ENCODE assay signal across 10 cellular contexts in genomic region chr2:198004921-198005829, GRCh38.
DNase-seq lines count a peak whose midpoint lies in the region; ATAC-seq and TF ChIP-seq lines count a peak whose summit lies in the region.
"Had no signal": no experiment of that assay in that cellular context is flagged by ENCODE, and none has a peak within 500 bp of the region (broad histone marks: within the 10 kb centered on the region; RNA-seq: fewer than 3 reads in every experiment).

No MANE protein-coding gene starts in this region.

- H3K4me1 ChIP-seq in thoracic aorta (ENCODE audit: control insufficient read depth in 1 of 2, low read depth in 2 of 2) (peaks cover 7 to 40% of the 10 kb centered on the region in 2 donors), mesendoderm (ENCODE audit: control insufficient read depth, low read depth, low read length) (no peaks in the 10 kb centered on the region)

- H3K4me3 ChIP-seq in thoracic aorta, result peak overlapping the region; percentile 40
- H3K4me3 ChIP-seq in mesendoderm (ENCODE audit: low read length), result no peak overlapping the region
- H3K4me3 ChIP-seq: hepatocyte had no signal

- peaks cover 3% of the 10 kb centered on the region for H3K9me3 ChIP-seq in thoracic aorta

- no peak overlapping the region for H3K9ac ChIP-seq in mesendoderm (ENCODE audit: low read length)

- H3K79me1 ChIP-seq in mesendoderm (ENCODE audit: low read length), result no peaks in the 10 kb centered on the region

- WGBS in mesendoderm (ENCODE audit: extremely low coverage, insufficient coverage, low lambda C conversion rate), result no CpG with 5 or more reads among the region's 12 CpGs

- no peaks in the 10 kb centered on the region for H3K27me3 ChIP-seq in thoracic aorta (replicated peaks; ENCODE audit: insufficient read depth)
- H3K27me3 ChIP-seq in mesendoderm (ENCODE audit: insufficient read depth, low read length, poor library complexity), result no peaks in the 10 kb centered on the region
- H3K27me3 ChIP-seq: hepatocyte had no signal

- H2BK120ac ChIP-seq in mesendoderm (ENCODE audit: low read depth, low read length), result no peak overlapping the region

- H3K18ac ChIP-seq in mesendoderm (ENCODE audit: low read length), result no peak overlapping the region

- H4K5ac ChIP-seq in mesendoderm (ENCODE audit: low read length), result no peak overlapping the region

- no peak overlapping the region for H3K4me2 ChIP-seq in mesendoderm (ENCODE audit: low read length)
- H3K4me2 ChIP-seq: hepatocyte had no signal

- DNase-seq in activated naive CD4-positive, alpha-beta T cell treated with Interleukin-2 at 50 U/mL for 16 hours, result peak; percentile 40
- no peak for DNase-seq in activated naive CD4-positive, alpha-beta T cell (lab: John Stamatoyannopoulos, UW)
- DNase-seq in activated T-helper 9 cell treated with anti-CD3 and anti-CD28 coated beads, Interleukin-2, amount 50 U/mL, for 16 hours (ENCODE audit: low read depth), result peak; percentile 4
- DNase-seq in thoracic aorta (ENCODE audit: low spot score), result no peak
- DNase-seq in NCI-H82 treated with DMSO at 0.1 percent for 48 hours (lab: John Stamatoyannopoulos, UW; ENCODE audit: unreplicated experiment), result no peak
- DNase-seq in NCI-H2029 (lab: John Stamatoyannopoulos, UW), result no peak
- no peak for DNase-seq in mesendoderm
- DNase-seq: IMR-90 had no signal

- H2BK15ac ChIP-seq in mesendoderm (replicated peaks; ENCODE audit: low read depth), result no peak overlapping the region

- TF ChIP-seq CTCF in thoracic aorta (IDR thresholded peaks at IDR 0.05), result no peak

- no peak overlapping the region for H4K8ac ChIP-seq in mesendoderm (ENCODE audit: low read depth, low read length)

- H2AK5ac ChIP-seq in mesendoderm (ENCODE audit: low read length), result no peak overlapping the region

- H3K4ac ChIP-seq in mesendoderm (ENCODE audit: low read depth, low read length), result no peak overlapping the region

- no peaks in the 10 kb centered on the region for H3K79me2 ChIP-seq in mesendoderm (ENCODE audit: control insufficient read depth, insufficient read depth, low read length)
- H3K79me2 ChIP-seq: hepatocyte had no signal

- H3K27ac ChIP-seq in thoracic aorta (peak overlapping the region; percentile 13 to 21), mesendoderm (ENCODE audit: low read depth, low read length) (no peak overlapping the region)
- H3K27ac ChIP-seq: hepatocyte had no signal

- ATAC-seq in HG03066 (IDR thresholded peaks at IDR 0.05; ENCODE audit: low read depth, unreplicated experiment) (peak; percentile 74), thoracic aorta (ENCODE audit: insufficient number of reproducible peaks, low FRiP score, low read depth) (no peak)

- no peak overlapping the region for H3K23ac ChIP-seq in mesendoderm (ENCODE audit: low read length)

- H3K56ac ChIP-seq in mesendoderm (ENCODE audit: low read length), result no peak overlapping the region

- no peak overlapping the region for H2BK5ac ChIP-seq in mesendoderm (ENCODE audit: low read length)

- H3K36me3 ChIP-seq in thoracic aorta, result no peaks in the 10 kb centered on the region
- no peaks in the 10 kb centered on the region for H3K36me3 ChIP-seq in mesendoderm (ENCODE audit: control insufficient read depth, insufficient read depth, low read length)

Comparison
In these comparisons a context has a peak if more than half of its experiments do, and no peak if none do; other contexts are left out.
1. DNase-seq: peak in activated naive CD4-positive, alpha-beta T cell treated with Interleukin-2 at 50 U/mL for 16 hours (single experiment) and activated T-helper 9 cell treated with anti-CD3 and anti-CD28 coated beads, Interleukin-2, amount 50 U/mL, for 16 hours (single experiment); none in activated naive CD4-positive, alpha-beta T cell (0 of 4), thoracic aorta (single experiment), NCI-H82 treated with DMSO at 0.1 percent for 48 hours (single experiment), NCI-H2029 (single experiment) and mesendoderm (single experiment).